In genomic region chr9:95311956-95312355, GRCh38 we compare ENCODE assay signal across 1 cellular context.
TF ChIP-seq lines count a peak whose summit lies in the region.

No MANE protein-coding gene starts in this region.

TF ChIP-seq in GM12878, 131 proteins besides CTCF, POLR2A, EP300 and RAD21 (continued from another document):
- TF ChIP-seq, protein P1, sequence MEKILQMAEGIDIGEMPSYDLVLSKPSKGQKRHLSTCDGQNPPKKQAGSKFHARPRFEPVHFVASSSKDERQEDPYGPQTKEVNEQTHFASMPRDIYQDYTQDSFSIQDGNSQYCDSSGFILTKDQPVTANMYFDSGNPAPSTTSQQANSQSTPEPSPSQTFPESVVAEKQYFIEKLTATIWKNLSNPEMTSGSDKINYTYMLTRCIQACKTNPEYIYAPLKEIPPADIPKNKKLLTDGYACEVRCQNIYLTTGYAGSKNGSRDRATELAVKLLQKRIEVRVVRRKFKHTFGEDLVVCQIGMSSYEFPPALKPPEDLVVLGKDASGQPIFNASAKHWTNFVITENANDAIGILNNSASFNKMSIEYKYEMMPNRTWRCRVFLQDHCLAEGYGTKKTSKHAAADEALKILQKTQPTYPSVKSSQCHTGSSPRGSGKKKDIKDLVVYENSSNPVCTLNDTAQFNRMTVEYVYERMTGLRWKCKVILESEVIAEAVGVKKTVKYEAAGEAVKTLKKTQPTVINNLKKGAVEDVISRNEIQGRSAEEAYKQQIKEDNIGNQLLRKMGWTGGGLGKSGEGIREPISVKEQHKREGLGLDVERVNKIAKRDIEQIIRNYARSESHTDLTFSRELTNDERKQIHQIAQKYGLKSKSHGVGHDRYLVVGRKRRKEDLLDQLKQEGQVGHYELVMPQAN (conservative IDR thresholded peaks at IDR 0.05) = no peak
- TF ChIP-seq ATF7 (IDR thresholded peaks at IDR 0.05; ENCODE audit: low read depth) = no peak
- TF ChIP-seq IKZF2 (IDR thresholded peaks at IDR 0.05) = no peak
